Comparison of ENCODE assay signal across 1 cellular context in genomic region chr4:177547985-177548384, GRCh38.
TF ChIP-seq lines count a peak whose summit lies in the region.

No MANE protein-coding gene starts in this region.

TF ChIP-seq in K562, 482 proteins besides CTCF, POLR2A, EP300 and RAD21 (continued from another document):
- TF ChIP-seq RERE (CRISPR knock-in tag; IDR thresholded peaks at IDR 0.05; ENCODE audit: borderline replicate concordance): no peak
- TF ChIP-seq NR2C1 (IDR thresholded peaks at IDR 0.05): no peak
- TF ChIP-seq NR2C1 (tag; IDR thresholded peaks at IDR 0.05): no peak
- no peak for TF ChIP-seq CREBBP (IDR thresholded peaks at IDR 0.05; ENCODE audit: low read depth, low read length)
- no peak for TF ChIP-seq EGR1 (conservative IDR thresholded peaks at IDR 0.05)
- TF ChIP-seq ZNF668 (CRISPR knock-in tag; IDR thresholded peaks at IDR 0.05): no peak
- no peak for TF ChIP-seq NCOA6 (IDR thresholded peaks at IDR 0.05)
- TF ChIP-seq MNT (conservative IDR thresholded peaks at IDR 0.05): no peak
- no peak for TF ChIP-seq ZNF695 (CRISPR knock-in tag; IDR thresholded peaks at IDR 0.05)
